ENCODE assay signal across 1 cellular context in the genomic region with DNA sequence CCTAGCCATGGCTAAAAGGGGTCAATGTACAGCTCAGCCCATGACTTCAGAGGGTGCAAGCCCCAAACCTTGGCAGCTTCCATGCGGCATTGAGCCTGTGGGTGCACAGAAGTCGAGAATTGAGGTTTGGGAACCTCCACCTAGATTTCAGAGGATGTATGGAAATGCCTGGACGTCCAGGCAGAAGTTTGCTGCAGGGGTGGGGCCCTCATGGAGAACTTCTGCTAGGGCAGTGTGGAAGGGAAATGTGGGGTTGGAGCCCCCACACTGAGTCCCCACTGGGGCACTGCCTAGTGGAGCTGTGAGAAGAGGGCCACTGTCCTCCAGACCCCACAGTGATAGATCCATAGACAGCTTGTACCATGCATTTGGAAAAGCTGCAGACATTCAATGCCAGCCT. TPM values are rescaled to one million over a fixed set of nuclear protein-coding genes. Genes with fewer than 3 reads are reported as not detected.
"Had no signal": no experiment of that assay in that cellular context is flagged by ENCODE, and none has a peak within 500 bp of the region (broad histone marks: within the 10 kb centered on the region; RNA-seq: fewer than 3 reads in every experiment).

No MANE protein-coding gene starts in this region.

RNA-seq across cellular contexts. Expression of a gene that starts 47.9 kb away (rescaled TPM):
- total RNA-seq: GM12878 had no signal
- polyA plus RNA-seq: GM12878 had no signal
